ENCODE assay signal across 33 cellular contexts in genomic region chr1:176531036-176531435, GRCh38.
"Had no signal": no experiment of that assay in that cellular context is flagged by ENCODE, and none has a peak within 500 bp of the region (broad histone marks: within the 10 kb centered on the region; RNA-seq: fewer than 3 reads in every experiment).

No MANE protein-coding gene starts in this region.

- H3K27me3 ChIP-seq: adrenal gland, body of pancreas, esophagus squamous epithelium, gastroesophageal sphincter, heart right ventricle had no signal

- H3K9me3 ChIP-seq: adrenal gland, body of pancreas, esophagus squamous epithelium, gastroesophageal sphincter had no signal

- H3K4me3 Mint-ChIP-seq: activated CD4-positive, alpha-beta memory T cell treated with anti-CD3 and anti-CD28 coated beads, Interleukin-2, amount 10 ng/mL, durations not matched to agents 7 days and 5 days; activated CD4-positive, alpha-beta T cell treated with anti-CD3 and anti-CD28 coated beads, Interleukin-2, amount 10 ng/mL, durations not matched to agents 7 days and 5 days; activated naive CD8-positive, alpha-beta T cell treated with anti-CD3 and anti-CD28 coated beads for 36 hours; activated naive CD8-positive, alpha-beta T cell treated with anti-CD3 and anti-CD28 coated beads, Interleukin-2, amount 50 U/mL, for 24 hours; activated T-cell treated with anti-CD3 and anti-CD28 coated beads, Interleukin-2, amount 50 U/mL, for 4 hours; activated T-helper 17 cell treated with anti-CD3 and anti-CD28 coated beads, Interleukin-2, amount 50 U/mL, for 72 hours; effector memory CD8-positive, alpha-beta T cell; T-helper 17 cell; T-helper 2 cell treated with Interferon-gamma antibody and Interleukin-4, amounts not matched to agents 5 μg/mL and 100 μg/mL, for 36 hours had no signal

- H3K4me3 ChIP-seq: adrenal gland, body of pancreas, esophagus squamous epithelium, gastroesophageal sphincter, heart right ventricle had no signal

- H3K27ac ChIP-seq: adrenal gland, esophagus squamous epithelium, gastroesophageal sphincter, heart right ventricle had no signal

- H3K36me3 ChIP-seq: adrenal gland, esophagus squamous epithelium, gastroesophageal sphincter, heart right ventricle had no signal

- ATAC-seq: activated naive CD8-positive, alpha-beta T cell treated with anti-CD3 and anti-CD28 coated beads, Interleukin-2, amount 50 U/mL, for 24 hours; activated T-cell treated with anti-CD3 and anti-CD28 coated beads, Interleukin-2, amount 50 U/mL, for 4 hours; activated T-helper 17 cell treated with anti-CD3 and anti-CD28 coated beads, Interleukin-2, amount 50 U/mL, for 72 hours; body of pancreas; effector memory CD8-positive, alpha-beta T cell; gastroesophageal sphincter; heart right ventricle; T-helper 17 cell had no signal

- H3K4me1 ChIP-seq: adrenal gland, body of pancreas, esophagus squamous epithelium, gastroesophageal sphincter, heart right ventricle had no signal

- H3K4me1 Mint-ChIP-seq: activated CD4-positive, alpha-beta memory T cell treated with anti-CD3 and anti-CD28 coated beads, Interleukin-2, amount 10 ng/mL, durations not matched to agents 7 days and 5 days; activated CD4-positive, alpha-beta T cell treated with anti-CD3 and anti-CD28 coated beads, Interleukin-2, amount 10 ng/mL, durations not matched to agents 7 days and 5 days; activated naive CD8-positive, alpha-beta T cell treated with anti-CD3 and anti-CD28 coated beads for 36 hours; activated naive CD8-positive, alpha-beta T cell treated with anti-CD3 and anti-CD28 coated beads, Interleukin-2, amount 50 U/mL, for 24 hours; activated T-helper 17 cell treated with anti-CD3 and anti-CD28 coated beads, Interleukin-2, amount 50 U/mL, for 72 hours; T-helper 17 cell had no signal

- DNase-seq: activated CD4-positive, alpha-beta memory T cell treated with anti-CD3 and anti-CD28 coated beads, Interleukin-2, amount 10 ng/mL, durations not matched to agents 7 days and 5 days; activated CD4-positive, alpha-beta T cell treated with anti-CD3 and anti-CD28 coated beads for 4 hours; activated CD4-positive, alpha-beta T cell treated with anti-CD3 and anti-CD28 coated beads, Interleukin-2, amount 10 ng/mL, durations not matched to agents 7 days and 5 days; activated CD4-positive, alpha-beta T cell treated with anti-CD3 and anti-CD28 coated beads, Interleukin-2, amount 50 U/mL, for 4 hours; activated CD4-positive, CD25-positive, alpha-beta regulatory T cell; activated CD4-positive, CD25-positive, alpha-beta regulatory T cell treated with anti-CD3 and anti-CD28 coated beads, Interleukin-2, amount 50 U/mL, for 72 hours; activated effector memory CD4-positive, alpha-beta T cell treated with Interleukin-2 at 50 U/mL for 16 hours; activated gamma-delta T cell treated with Interleukin-2 at 50 U/mL for 16 hours; activated naive CD4-positive, alpha-beta T cell treated with anti-CD3 and anti-CD28 coated beads, Interleukin-2, amount 50 U/mL, for 16 hours; activated naive CD4-positive, alpha-beta T cell treated with Interleukin-2 at 50 U/mL for 16 hours; activated naive CD8-positive, alpha-beta T cell treated with anti-CD3 and anti-CD28 coated beads for 36 hours; activated naive CD8-positive, alpha-beta T cell treated with anti-CD3 and anti-CD28 coated beads, Interleukin-2, amount 50 U/mL, for 24 hours; activated T-cell treated with anti-CD3 and anti-CD28 coated beads, Interleukin-2, amount 50 U/mL, for 4 hours; adrenal gland; amygdala; aorta; caudate nucleus; cortex of kidney; dermis blood vessel endothelial cell; effector CD4-positive, alpha-beta T cell; effector memory CD8-positive, alpha-beta T cell; erythroblast; esophagus squamous epithelium; foreskin melanocyte; heart right ventricle; T-helper 1 cell; T-helper 17 cell; T1000 had no signal

- H3K9me3 Mint-ChIP-seq: activated CD4-positive, alpha-beta memory T cell treated with anti-CD3 and anti-CD28 coated beads, Interleukin-2, amount 10 ng/mL, durations not matched to agents 7 days and 5 days; activated CD4-positive, alpha-beta T cell treated with anti-CD3 and anti-CD28 coated beads, Interleukin-2, amount 10 ng/mL, durations not matched to agents 7 days and 5 days; activated naive CD8-positive, alpha-beta T cell treated with anti-CD3 and anti-CD28 coated beads for 36 hours; activated T-cell treated with anti-CD3 and anti-CD28 coated beads, Interleukin-2, amount 50 U/mL, for 4 hours; T-helper 2 cell treated with Interferon-gamma antibody and Interleukin-4, amounts not matched to agents 5 μg/mL and 100 μg/mL, for 36 hours had no signal

- H3K27me3 Mint-ChIP-seq: activated CD4-positive, alpha-beta memory T cell treated with anti-CD3 and anti-CD28 coated beads, Interleukin-2, amount 10 ng/mL, durations not matched to agents 7 days and 5 days; activated CD4-positive, alpha-beta T cell treated with anti-CD3 and anti-CD28 coated beads, Interleukin-2, amount 10 ng/mL, durations not matched to agents 7 days and 5 days; activated naive CD8-positive, alpha-beta T cell treated with anti-CD3 and anti-CD28 coated beads for 36 hours; activated naive CD8-positive, alpha-beta T cell treated with anti-CD3 and anti-CD28 coated beads, Interleukin-2, amount 50 U/mL, for 24 hours; T-helper 17 cell had no signal

- H3K36me3 Mint-ChIP-seq: activated naive CD8-positive, alpha-beta T cell treated with anti-CD3 and anti-CD28 coated beads for 36 hours had no signal

- H3K27ac Mint-ChIP-seq: activated CD4-positive, alpha-beta memory T cell treated with anti-CD3 and anti-CD28 coated beads, Interleukin-2, amount 10 ng/mL, durations not matched to agents 7 days and 5 days; activated CD4-positive, alpha-beta T cell treated with anti-CD3 and anti-CD28 coated beads, Interleukin-2, amount 10 ng/mL, durations not matched to agents 7 days and 5 days; activated naive CD8-positive, alpha-beta T cell treated with anti-CD3 and anti-CD28 coated beads for 36 hours; activated naive CD8-positive, alpha-beta T cell treated with anti-CD3 and anti-CD28 coated beads, Interleukin-2, amount 50 U/mL, for 24 hours; activated T-helper 17 cell treated with anti-CD3 and anti-CD28 coated beads, Interleukin-2, amount 50 U/mL, for 72 hours; effector memory CD8-positive, alpha-beta T cell; T-helper 17 cell; T-helper 2 cell treated with Interferon-gamma antibody and Interleukin-4, amounts not matched to agents 5 μg/mL and 100 μg/mL, for 36 hours had no signal

- FAIRE-seq: colon had no signal
